Comparison of ENCODE assay signal across 14 cellular contexts in genomic region chr17:68719431-68719830, GRCh38.
DNase-seq lines count a peak whose midpoint lies in the region; ATAC-seq lines count a peak whose summit lies in the region.
"Had no signal": no experiment of that assay in that cellular context is flagged by ENCODE, and none has a peak within 500 bp of the region (broad histone marks: within the 10 kb centered on the region; RNA-seq: fewer than 3 reads in every experiment).

No MANE protein-coding gene starts in this region.

- no peak for ATAC-seq in GM21723 (IDR thresholded peaks at IDR 0.05; ENCODE audit: unreplicated experiment)
- ATAC-seq: Right ventricle myocardium inferior had no signal

- DNase-seq in GM03348 (ENCODE audit: low spot score) (peak; percentile 55), amniotic epithelial cell (ENCODE audit: low read depth) (peak; percentile 51), fibroblast of peridontal ligament (ENCODE audit: extremely low read depth) (peak; percentile 88), superior temporal gyrus (ENCODE audit: extremely low spot score) (peak; percentile 52), COLO668 (lab: John Stamatoyannopoulos, UW; ENCODE audit: unreplicated experiment) (no peak)
- DNase-seq in activated naive CD4-positive, alpha-beta T cell (lab: John Stamatoyannopoulos, UW): no peak
- DNase-seq: CD8-positive, alpha-beta memory T cell; DMS79 treated with DMSO at 0.1 percent for 48 hours; NCI-H187 treated with DMSO at 0.1 percent for 48 hours; NCI-H2171; NCI-H748 treated with DMSO at 0.1 percent for 48 hours; PC-9 had no signal

Comparison
In these comparisons a context has a peak if more than half of its experiments do, and no peak if none do; other contexts are left out.
1. DNase-seq: peak in GM03348 (single experiment), amniotic epithelial cell (single experiment), fibroblast of peridontal ligament (single experiment) and superior temporal gyrus (single experiment); none in COLO668 (single experiment) and activated naive CD4-positive, alpha-beta T cell (0 of 4).